ENCODE assay signal across 19 cellular contexts in genomic region chr4:111031180-111031579, GRCh38.
"Had no signal": no experiment of that assay in that cellular context is flagged by ENCODE, and none has a peak within 500 bp of the region (broad histone marks: within the 10 kb centered on the region; RNA-seq: fewer than 3 reads in every experiment).

No MANE protein-coding gene starts in this region.

- H3K36me3 ChIP-seq: esophagus muscularis mucosa, gastrocnemius medialis, heart left ventricle, lower lobe of right lung, right lobe of liver, spleen had no signal

- H3K27me3 ChIP-seq: esophagus muscularis mucosa, gastrocnemius medialis, heart left ventricle, right lobe of liver, spleen had no signal

- H3K27ac ChIP-seq: esophagus muscularis mucosa, gastrocnemius medialis, heart left ventricle, lower lobe of right lung, right lobe of liver, spleen had no signal

- FAIRE-seq: colon, endometrium had no signal

- ATAC-seq: activated CD4-positive, CD25-positive, alpha-beta regulatory T cell treated with anti-CD3 and anti-CD28 coated beads, Interleukin-2, amount 50 U/mL, for 24 hours; activated naive CD8-positive, alpha-beta T cell treated with anti-CD3 and anti-CD28 coated beads, Interleukin-2, amount 50 U/mL, for 24 hours; gastrocnemius medialis; heart left ventricle; left colon; lower lobe of right lung; right lobe of liver; stimulated activated naive CD8-positive, alpha-beta T cell treated with anti-CD3 and anti-CD28 coated beads, Interleukin-15, amount 100 ng/mL, for 72 hours had no signal

- H3K9me3 ChIP-seq: gastrocnemius medialis, lower lobe of right lung, right lobe of liver, spleen had no signal

- H3K4me3 ChIP-seq: esophagus muscularis mucosa, gastrocnemius medialis, heart left ventricle, lower lobe of right lung, right lobe of liver, spleen had no signal

- H3K4me1 ChIP-seq: esophagus muscularis mucosa, gastrocnemius medialis, heart left ventricle, lower lobe of right lung, right lobe of liver, spleen had no signal

- DNase-seq: activated naive CD4-positive, alpha-beta T cell treated with anti-CD3 and anti-CD28 coated beads for 36 hours; activated naive CD8-positive, alpha-beta T cell treated with anti-CD3 and anti-CD28 coated beads, Interleukin-2, amount 50 U/mL, for 24 hours; activated T-cell treated with anti-CD3 and anti-CD28 coated beads for 4 hours; caudate nucleus; gastrocnemius medialis; heart left ventricle; immature natural killer cell; left colon; lower lobe of right lung; midbrain; right lobe of liver; spleen; stimulated activated CD4-positive, alpha-beta T cell treated with anti-CD3 and anti-CD28 coated beads, Interleukin-1b, Interleukin-23, amount 100 ng/mL, for 48 hours; stimulated activated naive CD8-positive, alpha-beta T cell treated with anti-CD3 and anti-CD28 coated beads, Interleukin-15, amount 100 ng/mL, for 72 hours; T-helper 9 cell had no signal
